Comparison of ENCODE assay signal across 8 cellular contexts in the genomic region with DNA sequence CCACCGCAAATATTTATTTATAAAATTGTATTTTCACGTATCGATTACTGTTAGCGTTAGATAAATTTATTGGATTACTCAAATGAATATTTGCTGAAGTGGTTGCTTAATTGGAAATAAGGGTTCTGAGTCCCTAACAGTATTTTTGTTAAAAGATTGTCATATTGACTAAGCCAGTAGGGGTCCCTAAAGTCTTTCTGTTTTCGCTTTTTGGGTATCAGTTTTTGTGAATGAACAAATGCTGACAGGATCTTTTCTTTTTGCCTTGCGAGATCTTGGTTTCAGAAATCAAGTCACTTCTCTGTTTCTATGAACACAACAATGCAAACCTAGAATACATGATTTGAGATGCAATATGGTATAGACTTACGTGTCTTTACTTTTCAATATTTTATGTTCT. TPM values are rescaled to one million over a fixed set of nuclear protein-coding genes. Genes with fewer than 3 reads are reported as not detected.
DNase-seq lines count a peak whose midpoint lies in the region; ATAC-seq and TF ChIP-seq lines count a peak whose summit lies in the region.

No MANE protein-coding gene starts in this region.

- no peak overlapping the region for H3K27ac ChIP-seq in right lobe of liver

- no peaks in the 10 kb centered on the region for H3K9me3 Mint-ChIP-seq in activated CD4-positive, alpha-beta T cell treated with anti-CD3 and anti-CD28 coated beads, Interleukin-2, amount 10 ng/mL, durations not matched to agents 24 days and 14 days

- no peaks in the 10 kb centered on the region for H3K9me3 ChIP-seq in right lobe of liver

- TF ChIP-seq POLR2A in right lobe of liver (IDR thresholded peaks at IDR 0.05), result no peak

- peak; percentile 17; the same call in 1 of the 2 replicates for TF ChIP-seq RAD21 in Ishikawa (IDR thresholded peaks at IDR 0.05; ENCODE audit: low read depth)

- 73% methylated on average over 7 of the region's 7 CpGs for WGBS in right lobe of liver (ENCODE audit: insufficient coverage, low coverage, low lambda C conversion rate, missing lambda C conversion rate)

- peak; percentile 10 for DNase-seq in EH (ENCODE audit: low read depth)
- peak; percentile 19 for DNase-seq in astrocyte of the hippocampus (ENCODE audit: low read depth, low spot score)
- no peak for DNase-seq in right lobe of liver
- no peak for DNase-seq in DMS53 treated with DMSO at 0.1 percent for 48 hours (lab: John Stamatoyannopoulos, UW; ENCODE audit: unreplicated experiment)
- DNase-seq in activated CD4-positive, alpha-beta T cell treated with anti-CD3 and anti-CD28 coated beads, Interleukin-2, amount 10 ng/mL, durations not matched to agents 24 days and 14 days, result no peak
- DNase-seq in cerebellum (ENCODE audit: low spot score), result no peak

- intact Hi-C loops in right lobe of liver (cut with DNase I), result no loop called here
- intact Hi-C loops in activated CD4-positive, alpha-beta T cell treated with anti-CD3 and anti-CD28 coated beads, Interleukin-2, amount 10 ng/mL, durations not matched to agents 24 days and 14 days (cut with micrococcal nuclease), result no loop called here

- TF ChIP-seq CTCF in right lobe of liver (IDR thresholded peaks at IDR 0.05), result peak; percentile 19 to 30 (median 24)

- no peaks in the 10 kb centered on the region for H3K4me1 ChIP-seq in right lobe of liver

- peaks cover 49% of the 10 kb centered on the region for H3K36me3 Mint-ChIP-seq in activated CD4-positive, alpha-beta T cell treated with anti-CD3 and anti-CD28 coated beads, Interleukin-2, amount 10 ng/mL, durations not matched to agents 24 days and 14 days (ENCODE audit: low read depth)

- TF ChIP-seq EP300 in Ishikawa (IDR thresholded peaks at IDR 0.05; ENCODE audit: borderline replicate concordance), result no peak

- no peak overlapping the region for H3K27ac Mint-ChIP-seq in activated CD4-positive, alpha-beta T cell treated with anti-CD3 and anti-CD28 coated beads, Interleukin-2, amount 10 ng/mL, durations not matched to agents 24 days and 14 days

- peaks cover 27% of the 10 kb centered on the region for H3K4me1 Mint-ChIP-seq in activated CD4-positive, alpha-beta T cell treated with anti-CD3 and anti-CD28 coated beads, Interleukin-2, amount 10 ng/mL, durations not matched to agents 24 days and 14 days

- peak in 2 of 4 donors; percentile 48 to 52 for ATAC-seq in right lobe of liver
- no peak for ATAC-seq in GM21390 (IDR thresholded peaks at IDR 0.05; ENCODE audit: unreplicated experiment)

- H3K27me3 Mint-ChIP-seq in activated CD4-positive, alpha-beta T cell treated with anti-CD3 and anti-CD28 coated beads, Interleukin-2, amount 10 ng/mL, durations not matched to agents 24 days and 14 days, result no peaks in the 10 kb centered on the region

- no peak overlapping the region for H3K4me3 ChIP-seq in right lobe of liver

- no peak overlapping the region for H3K4me3 Mint-ChIP-seq in activated CD4-positive, alpha-beta T cell treated with anti-CD3 and anti-CD28 coated beads, Interleukin-2, amount 10 ng/mL, durations not matched to agents 24 days and 14 days

- no peaks in the 10 kb centered on the region for H3K36me3 ChIP-seq in right lobe of liver

- no peaks in the 10 kb centered on the region for H3K27me3 ChIP-seq in right lobe of liver

TF ChIP-seq in Ishikawa, 13 proteins besides CTCF, POLR2A, EP300 and RAD21:
- TF ChIP-seq EGR1 (IDR thresholded peaks at IDR 0.05) (no peak), TEAD4 (IDR thresholded peaks at IDR 0.05) (no peak), REST (IDR thresholded peaks at IDR 0.05; ENCODE audit: low read depth) (no peak), NFIC (IDR thresholded peaks at IDR 0.05) (no peak), CREB1 (IDR thresholded peaks at IDR 0.05; ENCODE audit: low read depth) (no peak), CEBPB (IDR thresholded peaks at IDR 0.05) (no peak), YY1 (IDR thresholded peaks at IDR 0.05; ENCODE audit: low read depth) (no peak), TAF1 (IDR thresholded peaks at IDR 0.05; ENCODE audit: low read depth) (no peak), TCF12 (IDR thresholded peaks at IDR 0.05; ENCODE audit: low read depth) (no peak), ZBTB7A (IDR thresholded peaks at IDR 0.05; ENCODE audit: low read depth) (no peak), MAX (IDR thresholded peaks at IDR 0.05) (no peak), FOXM1 (IDR thresholded peaks at IDR 0.05; ENCODE audit: borderline replicate concordance, low read depth) (no peak)
- TF ChIP-seq, protein P1, sequence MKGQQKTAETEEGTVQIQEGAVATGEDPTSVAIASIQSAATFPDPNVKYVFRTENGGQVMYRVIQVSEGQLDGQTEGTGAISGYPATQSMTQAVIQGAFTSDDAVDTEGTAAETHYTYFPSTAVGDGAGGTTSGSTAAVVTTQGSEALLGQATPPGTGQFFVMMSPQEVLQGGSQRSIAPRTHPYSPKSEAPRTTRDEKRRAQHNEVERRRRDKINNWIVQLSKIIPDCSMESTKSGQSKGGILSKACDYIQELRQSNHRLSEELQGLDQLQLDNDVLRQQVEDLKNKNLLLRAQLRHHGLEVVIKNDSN (IDR thresholded peaks at IDR 0.05), result no peak

RNA-seq across cellular contexts. Expression of gene RAD51, which starts 7.1 kb away (rescaled TPM):
- total RNA-seq in right lobe of liver (1 to 10 TPM in 2 of 6 experiments, under 1 TPM in 2, not detected in 2; 0.66 to 1.7 (median 1.1) TPM), cerebellum (2.4 TPM)
- 67.5 and 70.3 TPM in 2 replicates for total RNA-seq in activated CD4-positive, alpha-beta T cell treated with anti-CD3 and anti-CD28 coated beads, Interleukin-2, amount 10 ng/mL, durations not matched to agents 24 days and 14 days

RNA-seq across cellular contexts. Expression of gene RMDN3, which starts 53.0 kb away (rescaled TPM):
- total RNA-seq in right lobe of liver (10 to 100 TPM; 25.3 to 38.5 (median 29.5) TPM), cerebellum (15.4 TPM)
- 36.1 and 38.9 TPM in 2 replicates for total RNA-seq in activated CD4-positive, alpha-beta T cell treated with anti-CD3 and anti-CD28 coated beads, Interleukin-2, amount 10 ng/mL, durations not matched to agents 24 days and 14 days

Comparison
In these comparisons a context has a peak if more than half of its experiments do, and no peak if none do; other contexts are left out.
1. DNase-seq: peak in EH (single experiment) and astrocyte of the hippocampus (single experiment); none in right lobe of liver (0 of 3), DMS53 treated with DMSO at 0.1 percent for 48 hours (single experiment), activated CD4-positive, alpha-beta T cell treated with anti-CD3 and anti-CD28 coated beads, Interleukin-2, amount 10 ng/mL, durations not matched to agents 24 days and 14 days (single experiment) and cerebellum (single experiment).
2. RNA of gene RAD51, which starts 7.1 kb away (total RNA-seq): 67.5 to 70.3 TPM in activated CD4-positive, alpha-beta T cell treated with anti-CD3 and anti-CD28 coated beads, Interleukin-2, amount 10 ng/mL, durations not matched to agents 24 days and 14 days; 2.4 TPM in cerebellum (single experiment) and 0.66 to 1.7 TPM in right lobe of liver; every median in the first group is over 10 times any median in the second.